Comparison of ENCODE assay signal across 23 cellular contexts in genomic region chr16:53234836-53235235, GRCh38.
"Had no signal": no experiment of that assay in that cellular context is flagged by ENCODE, and none has a peak within 500 bp of the region (broad histone marks: within the 10 kb centered on the region; RNA-seq: fewer than 3 reads in every experiment).

No MANE protein-coding gene starts in this region.

- H3K4me3 Mint-ChIP-seq: activated CD4-positive, alpha-beta memory T cell treated with anti-CD3 and anti-CD28 coated beads, Interleukin-2, amount 10 ng/mL, durations not matched to agents 7 days and 5 days; activated CD4-positive, alpha-beta T cell treated with anti-CD3 and anti-CD28 coated beads, Interleukin-2, amount 10 ng/mL, durations not matched to agents 7 days and 5 days; activated naive CD4-positive, alpha-beta T cell treated with anti-CD3 and anti-CD28 coated beads, Interleukin-2, amount 10 ng/mL, durations not matched to agents 7 days and 5 days; activated T-cell treated with anti-CD3 and anti-CD28 coated beads, Interleukin-2, amount 50 U/mL, for 4 hours; WTC11 had no signal

- H3K9me3 Mint-ChIP-seq: activated CD4-positive, alpha-beta memory T cell treated with anti-CD3 and anti-CD28 coated beads, Interleukin-2, amount 10 ng/mL, durations not matched to agents 7 days and 5 days; activated CD4-positive, alpha-beta T cell treated with anti-CD3 and anti-CD28 coated beads, Interleukin-2, amount 10 ng/mL, durations not matched to agents 7 days and 5 days; activated naive CD4-positive, alpha-beta T cell treated with anti-CD3 and anti-CD28 coated beads, Interleukin-2, amount 10 ng/mL, durations not matched to agents 7 days and 5 days; activated naive CD4-positive, alpha-beta T cell treated with anti-CD3 and anti-CD28 coated beads, Interleukin-2, amount 50 U/mL, for 72 hours; activated T-cell treated with anti-CD3 and anti-CD28 coated beads, Interleukin-2, amount 50 U/mL, for 4 hours; activated T-helper 2 cell treated with anti-CD3 and anti-CD28 coated beads, Interferon-gamma antibody, Interleukin-2, Interleukin-4, amounts not matched to agents 10 μg/mL and 5 μg/mL and 100 μg/mL, durations not matched to agents 14 hours and 24 hours and 36 hours; WTC11 had no signal

- H3K27me3 Mint-ChIP-seq: activated CD4-positive, alpha-beta memory T cell treated with anti-CD3 and anti-CD28 coated beads, Interleukin-2, amount 10 ng/mL, durations not matched to agents 7 days and 5 days; activated CD4-positive, alpha-beta T cell treated with anti-CD3 and anti-CD28 coated beads, Interleukin-2, amount 10 ng/mL, durations not matched to agents 7 days and 5 days; activated naive CD4-positive, alpha-beta T cell treated with anti-CD3 and anti-CD28 coated beads, Interleukin-2, amount 10 ng/mL, durations not matched to agents 7 days and 5 days had no signal

- H3K4me1 Mint-ChIP-seq: activated CD4-positive, alpha-beta memory T cell treated with anti-CD3 and anti-CD28 coated beads, Interleukin-2, amount 10 ng/mL, durations not matched to agents 7 days and 5 days; activated CD4-positive, alpha-beta T cell treated with anti-CD3 and anti-CD28 coated beads, Interleukin-2, amount 10 ng/mL, durations not matched to agents 7 days and 5 days; activated naive CD4-positive, alpha-beta T cell treated with anti-CD3 and anti-CD28 coated beads, Interleukin-2, amount 10 ng/mL, durations not matched to agents 7 days and 5 days; WTC11 had no signal

- ATAC-seq: activated naive CD4-positive, alpha-beta T cell treated with anti-CD3 and anti-CD28 coated beads, Interleukin-2, amount 50 U/mL, for 72 hours; activated T-cell treated with anti-CD3 and anti-CD28 coated beads, Interleukin-2, amount 50 U/mL, for 4 hours; body of pancreas; WTC11 had no signal

- DNase-seq: activated CD4-positive, alpha-beta memory T cell treated with anti-CD3 and anti-CD28 coated beads, Interleukin-2, amount 10 ng/mL, durations not matched to agents 7 days and 5 days; activated CD4-positive, alpha-beta T cell treated with anti-CD3 and anti-CD28 coated beads for 1 hour; activated CD4-positive, alpha-beta T cell treated with anti-CD3 and anti-CD28 coated beads for 4 hours; activated CD4-positive, alpha-beta T cell treated with anti-CD3 and anti-CD28 coated beads, Interleukin-2, amount 10 ng/mL, durations not matched to agents 7 days and 5 days; activated CD4-positive, alpha-beta T cell treated with anti-CD3 and anti-CD28 coated beads, Interleukin-2, amount 50 U/mL, for 4 hours; activated CD8-positive, alpha-beta memory T cell treated with anti-CD3 and anti-CD28 coated beads for 24 hours; activated effector memory CD4-positive, alpha-beta T cell treated with anti-CD3 and anti-CD28 coated beads, Interleukin-2, amount 50 U/mL, for 16 hours; activated naive CD4-positive, alpha-beta T cell treated with anti-CD3 and anti-CD28 coated beads, Interleukin-2, amount 10 ng/mL, durations not matched to agents 7 days and 5 days; activated T-cell treated with anti-CD3 and anti-CD28 coated beads, Interleukin-2, amount 50 U/mL, for 4 hours; adrenal gland; amygdala; aorta; body of pancreas; caudate nucleus; cortex of kidney; dermis blood vessel endothelial cell; effector CD4-positive, alpha-beta T cell; foreskin fibroblast; head of caudate nucleus; T-helper 2 cell had no signal

- H3K27ac Mint-ChIP-seq: activated CD4-positive, alpha-beta memory T cell treated with anti-CD3 and anti-CD28 coated beads, Interleukin-2, amount 10 ng/mL, durations not matched to agents 7 days and 5 days; activated CD4-positive, alpha-beta T cell treated with anti-CD3 and anti-CD28 coated beads, Interleukin-2, amount 10 ng/mL, durations not matched to agents 7 days and 5 days; activated naive CD4-positive, alpha-beta T cell treated with anti-CD3 and anti-CD28 coated beads, Interleukin-2, amount 10 ng/mL, durations not matched to agents 7 days and 5 days; activated naive CD4-positive, alpha-beta T cell treated with anti-CD3 and anti-CD28 coated beads, Interleukin-2, amount 50 U/mL, for 72 hours; activated T-helper 2 cell treated with anti-CD3 and anti-CD28 coated beads, Interferon-gamma antibody, Interleukin-2, Interleukin-4, amounts not matched to agents 10 μg/mL and 5 μg/mL and 100 μg/mL, durations not matched to agents 14 hours and 24 hours and 36 hours; WTC11 had no signal
